22 cellular contexts compared by ENCODE assay signal in genomic region chr9:78146241-78146640, GRCh38.
"Had no signal": no experiment of that assay in that cellular context is flagged by ENCODE, and none has a peak within 500 bp of the region (broad histone marks: within the 10 kb centered on the region; RNA-seq: fewer than 3 reads in every experiment).

No MANE protein-coding gene starts in this region.

- ATAC-seq: esophagus mucosa; gastrocnemius medialis; left lobe of liver; natural killer cell; right lobe of liver; stimulated activated naive CD8-positive, alpha-beta T cell treated with anti-CD3 and anti-CD28 coated beads, Interleukin-15, amount 100 ng/mL, for 72 hours had no signal

- H3K27me3 Mint-ChIP-seq: dendritic cell treated with granulocyte-macrophage colony-stimulating factor and Interleukin-4, amounts not matched to agents 40 ng/mL and 50 ng/mL, for 4 days; memory B cell; stimulated activated naive CD8-positive, alpha-beta T cell treated with anti-CD3 and anti-CD28 coated beads, Interleukin-15, amount 100 ng/mL, for 72 hours had no signal

- H3K27ac Mint-ChIP-seq: endodermal cell, memory B cell, natural killer cell had no signal

- H3K4me1 Mint-ChIP-seq: endodermal cell had no signal

- DNase-seq: colonic mucosa; effector CD8-positive, alpha-beta T cell; endodermal cell; gastrocnemius medialis; head of caudate nucleus; kidney; natural killer cell; occipital lobe; ovary; posterior cingulate gyrus; retina; right lobe of liver; small intestine; stimulated activated CD4-positive, alpha-beta T cell treated with anti-CD3 and anti-CD28 coated beads, Interleukin-15, amount 100 ng/mL, for 24 hours; stimulated activated CD4-positive, alpha-beta T cell treated with anti-CD3 and anti-CD28 coated beads, Interleukin-4, amount 100 ng/mL, for 1 hour; stimulated activated CD8-positive, alpha-beta memory T cell treated with anti-CD3 and anti-CD28 coated beads, Interleukin-4, amount 100 ng/mL, for 48 hours; stimulated activated naive CD4-positive, alpha-beta T cell; stimulated activated naive CD8-positive, alpha-beta T cell treated with anti-CD3 and anti-CD28 coated beads, Interleukin-15, amount 100 ng/mL, for 72 hours had no signal

- H3K4me3 Mint-ChIP-seq: dendritic cell treated with granulocyte-macrophage colony-stimulating factor and Interleukin-4, amounts not matched to agents 40 ng/mL and 50 ng/mL, for 4 days; endodermal cell; memory B cell; natural killer cell; stimulated activated naive CD8-positive, alpha-beta T cell treated with anti-CD3 and anti-CD28 coated beads, Interleukin-15, amount 100 ng/mL, for 72 hours had no signal

- FAIRE-seq: kidney, small intestine had no signal
